Comparison of ENCODE assay signal across 8 cellular contexts in genomic region chr12:47758834-47759690, GRCh38. TPM values are rescaled to one million over a fixed set of nuclear protein-coding genes. Genes with fewer than 3 reads are reported as not detected.
DNase-seq lines count a peak whose midpoint lies in the region; ATAC-seq, FAIRE-seq and TF ChIP-seq lines count a peak whose summit lies in the region.

Gene RAPGEF3 (minus strand): TSS chr12:47758880. CDS start chr12:47758556, 324 bp downstream.

- peak within 1 kb of the TSS; percentile 83 for H3K18ac ChIP-seq in H1 (ENCODE audit: extremely low read depth, low read length)

- H3K9ac ChIP-seq in H1 (replicated peaks in 1 of 4; ENCODE audit: extremely low read depth in 1 of 4, low read depth in 3 of 4, low read length in 3 of 4) = peak within 1 kb of the TSS in 3 of 4 experiments; percentile 9 to 29 (median 19); a peak in 3 of 7 replicates

- peak within 1 kb of the TSS; percentile 75; the same call in 1 of the 2 replicates for H2BK5ac ChIP-seq in H1 (ENCODE audit: low read depth, low read length)

- H3K56ac ChIP-seq in H1 (replicated peaks; ENCODE audit: insufficient read length, low read depth, low read length) = no peak within 1 kb of the TSS

- H2AK5ac ChIP-seq in H1 (ENCODE audit: low read depth, low read length) = peak within 1 kb of the TSS; percentile 5; the same call in 1 of the 2 replicates

- peak within 1 kb of the TSS; percentile 97; the same call in 1 of the 2 replicates for H2BK15ac ChIP-seq in H1 (ENCODE audit: low read length)

- peaks cover 8% of the 10 kb centered on the region; the same call in 1 of the 2 replicates for H3K23me2 ChIP-seq in H1 (ENCODE audit: low read depth, low read length)

- no peaks in the 10 kb centered on the region for H3K36me3 ChIP-seq in ACC112 (ENCODE audit: insufficient read depth, low read length)
- H3K36me3 ChIP-seq in H1 (ENCODE audit: control insufficient read depth in 2 of 4, insufficient read depth in 4 of 4, low read length in 3 of 4) = no peaks in the 10 kb centered on the region

- TF ChIP-seq POLR2A in H1 (IDR thresholded peaks at IDR 0.05; ENCODE audit: control extremely low read depth in 1 of 2, low read depth in 2 of 2, low read length in 2 of 2) = no peak; a peak in 1 of 3 replicates

- H3K4me3 Mint-ChIP-seq in memory B cell = peak within 1 kb of the TSS; percentile 85

- H3K9me3 ChIP-seq in H1 (ENCODE audit: insufficient read depth in 2 of 2, low read depth in 1 of 2, low read length in 1 of 2) = no peaks in the 10 kb centered on the region

- H2BK12ac ChIP-seq in H1 (ENCODE audit: low read depth, low read length) = peak within 1 kb of the TSS; percentile 96; the same call in 1 of the 2 replicates

- H2BK20ac ChIP-seq in H1 (ENCODE audit: low read length) = no peak within 1 kb of the TSS

- peak within 1 kb of the TSS; percentile 56 for H3K27ac Mint-ChIP-seq in memory B cell

- no peak for FAIRE-seq in H1 (lab: Jason Lieb, UNC)

- H3K36me3 Mint-ChIP-seq in memory B cell = no peaks in the 10 kb centered on the region

- peak within 1 kb of the TSS; percentile 62 for H4K8ac ChIP-seq in H1 (ENCODE audit: extremely low read depth, insufficient read depth, low read length)

- H4K91ac ChIP-seq in H1 (replicated peaks; ENCODE audit: insufficient read length, low read length) = peak within 1 kb of the TSS; percentile 68

- H3K4me1 ChIP-seq in ACC112 (ENCODE audit: control insufficient read depth, insufficient read depth, low read length, unreplicated experiment) = peaks cover 21% of the 10 kb centered on the region
- H3K4me1 ChIP-seq in H1 (replicated peaks in 1 of 4; ENCODE audit: control insufficient read depth in 3 of 4, insufficient read depth in 4 of 4, low read length in 3 of 4) = peaks cover 6 to 15% (median 10%) of the 10 kb centered on the region in 4 experiments; a peak in 6 of 7 replicates

- TF ChIP-seq RAD21 in H1 (IDR thresholded peaks at IDR 0.05 in 1 of 2, conservative IDR thresholded peaks at IDR 0.05 in 1 of 2; ENCODE audit: low read depth in 2 of 2, low read length in 2 of 2) = peak; percentile 29 to 35

- peak; percentile 19 to 76 for DNase-seq in NCI-H526 (lab: John Stamatoyannopoulos, UW)
- DNase-seq in activated CD8-positive, alpha-beta memory T cell treated with anti-CD3 and anti-CD28 coated beads for 24 hours = peak; percentile 86
- DNase-seq in H1 (ENCODE audit: low read depth in 1 of 2, low spot score in 2 of 2) = peak in 1 of 2 experiments; percentile 81
- DNase-seq in memory B cell (ENCODE audit: low spot score in 2 of 2) = peak; percentile 38 to 65
- DNase-seq in stimulated activated CD8-positive, alpha-beta memory T cell treated with anti-CD3 and anti-CD28 coated beads, Interleukin-12 subunit alpha, Interleukin-12 subunit beta, amount 100 ng/mL, for 4 hours (ENCODE audit: low read depth) = peak; percentile 55

- WGBS in H1 (ENCODE audit: extremely low coverage in 1 of 2, insufficient coverage in 1 of 2, insufficient read length in 1 of 2, insufficient replicate concordance in 2 of 2, low coverage in 1 of 2, low lambda C conversion rate in 2 of 2, missing lambda C conversion rate in 1 of 2), 2 experiments = 6% methylated on average over 23 of the region's 57 CpGs; no CpG with 5 or more reads in 1 of the 2 experiments

- peak within 1 kb of the TSS; percentile 59 to 77 for H3K4me2 ChIP-seq in H1 (ENCODE audit: insufficient read depth in 1 of 2, low read depth in 2 of 2, low read length in 2 of 2)

- peak in 1 of 2 experiments; percentile 33; a peak in 1 of 3 replicates for TF ChIP-seq EP300 in H1 (IDR thresholded peaks at IDR 0.05; ENCODE audit: borderline replicate concordance in 1 of 2, low read depth in 2 of 2, low read length in 2 of 2)

- ATAC-seq in GM18502 (IDR thresholded peaks at IDR 0.05; ENCODE audit: poor library complexity, unreplicated experiment) (peak; percentile 63), HG03108 (IDR thresholded peaks at IDR 0.05; ENCODE audit: unreplicated experiment) (peak; percentile 40), memory B cell (ENCODE audit: low read depth) (peak; percentile 67)

- H3K79me1 ChIP-seq in H1 (ENCODE audit: low read depth, low read length) = no peaks in the 10 kb centered on the region

- H3K79me2 ChIP-seq in ACC112 (ENCODE audit: control insufficient read depth, insufficient read depth, low read length, unreplicated experiment) (no peaks in the 10 kb centered on the region), H1 (ENCODE audit: control insufficient read depth in 1 of 2, insufficient read depth in 2 of 2, low read length in 2 of 2) (no peaks in the 10 kb centered on the region)

- H2AFZ ChIP-seq in ACC112 (ENCODE audit: low read length, unreplicated experiment) = peak within 1 kb of the TSS; percentile 67
- peak within 1 kb of the TSS; percentile 42 for H2AFZ ChIP-seq in H1 (ENCODE audit: low read length)

- peaks cover 38% of the 10 kb centered on the region for H3K4me1 Mint-ChIP-seq in memory B cell

- H3K4me3 ChIP-seq in ACC112 (ENCODE audit: low read depth, low read length) (peak within 1 kb of the TSS; percentile 84), H1 (ENCODE audit: extremely low read depth in 1 of 4, insufficient read depth in 2 of 4, low read depth in 3 of 4, low read length in 4 of 4) (peak within 1 kb of the TSS; percentile 32 to 72 (median 45))

- POLR2A ChIA-PET in H1 (lab: Charles Lee; ENCODE audit: partially characterized antibody) = interaction anchor here (0.8 to 5.6 kb wide), 8 partner anchors 11 to 41 kb away, joined by 3 to 78 read pairs (median 4); partner anchors contain the start of gene SLC48A1

- peak within 1 kb of the TSS; percentile 42; the same call in 1 of the 2 replicates for H3K27ac ChIP-seq in ACC112 (ENCODE audit: low read depth, low read length)
- no peak within 1 kb of the TSS for H3K27ac ChIP-seq in H1 (ENCODE audit: low read depth, low read length)

- CTCF ChIA-PET in H1 (lab: Charles Lee; ENCODE audit: partially characterized antibody) = interaction anchor here (0.8 to 64.6 kb wide), 16 partner anchors 20 to 338 kb away, joined by 3 to 2442 read pairs (median 5); partner anchors contain the start of genes ENDOU and SLC48A1

- no peak within 1 kb of the TSS for H3K23ac ChIP-seq in H1 (ENCODE audit: insufficient read length)

- peak; percentile 46 to 60 (median 49); a peak in 3 of 4 replicates for TF ChIP-seq CTCF in H1 (IDR thresholded peaks at IDR 0.05; ENCODE audit: control extremely low read depth in 1 of 3, insufficient read depth in 1 of 3, low read depth in 1 of 3, low read length in 3 of 3)

- H4K20me1 ChIP-seq in H1 (replicated peaks in 1 of 2; ENCODE audit: control insufficient read depth in 1 of 2, insufficient read depth in 2 of 2, low read length in 2 of 2) = no peaks in the 10 kb centered on the region

- peak within 1 kb of the TSS; percentile 45 for H4K5ac ChIP-seq in H1 (ENCODE audit: insufficient read length, low read depth, low read length)

- no peaks in the 10 kb centered on the region for H3K9me3 Mint-ChIP-seq in memory B cell

- no peak within 1 kb of the TSS for H3K14ac ChIP-seq in H1 (ENCODE audit: insufficient read length)

- no peaks in the 10 kb centered on the region for H3K27me3 ChIP-seq in ACC112 (ENCODE audit: insufficient read depth, low read length)
- peaks cover 0 to 2% (median 0%) of the 10 kb centered on the region in 4 experiments; a peak in 2 of 7 replicates for H3K27me3 ChIP-seq in H1 (replicated peaks in 1 of 4; ENCODE audit: control insufficient read depth in 3 of 4, extremely low read depth in 1 of 4, insufficient read depth in 3 of 4, low read length in 3 of 4)

- no peaks in the 10 kb centered on the region for H3K27me3 Mint-ChIP-seq in memory B cell

- H2BK120ac ChIP-seq in H1 (replicated peaks; ENCODE audit: low read depth, low read length) = peak within 1 kb of the TSS; percentile 66

- H3K4ac ChIP-seq in H1 (replicated peaks; ENCODE audit: insufficient read length, low read depth, low read length) = no peak within 1 kb of the TSS

TF ChIP-seq in H1, 55 proteins besides CTCF, POLR2A, EP300 and RAD21 (continues in another document):
- peak; percentile 62; the same call in 1 of the 2 replicates for TF ChIP-seq E2F6 (IDR thresholded peaks at IDR 0.05)
- TF ChIP-seq TEAD4 (IDR thresholded peaks at IDR 0.05; ENCODE audit: low read depth, low read length) = peak; percentile 65; the same call in 1 of the 2 replicates
- peak; percentile 94 for TF ChIP-seq MAX (IDR thresholded peaks at IDR 0.05)
- peak in 1 of 2 experiments; percentile 66; a peak in 2 of 4 replicates for TF ChIP-seq SIN3A (conservative IDR thresholded peaks at IDR 0.05 in 1 of 2, IDR thresholded peaks at IDR 0.05 in 1 of 2; ENCODE audit: low read depth in 1 of 2, low read length in 2 of 2)
- TF ChIP-seq USF2 (IDR thresholded peaks at IDR 0.05; ENCODE audit: low read length) = peak; percentile 54; the same call in 1 of the 2 replicates
- TF ChIP-seq ATF3 (IDR thresholded peaks at IDR 0.05; ENCODE audit: insufficient read depth, low read depth, low read length) = 0 out of 2 replicates have a peak, but pooled peaks have one; percentile 3

RNA-seq across cellular contexts. Expression of gene RAPGEF3, which starts in this region (rescaled TPM):
- 6.7 and 9.4 TPM in 2 replicates for total RNA-seq in H1 (2021; fragmentation: NEBNext Ultra II Directional; extraction: Animal tissue kit (Norgen Biotek cat#: 25700))
- polyA plus RNA-seq in H1 (2011; rRNA removed) = 5.0 and 5.2 TPM in 2 replicates
- polyA plus RNA-seq in H1 (2011; cell fraction: cytosol; rRNA removed) = 6.0 TPM
- polyA plus RNA-seq in H1 (2011; cell fraction: nucleus; rRNA removed) = 31.6 TPM
- polyA plus RNA-seq in H1 (2012, experiment 1 of 2) = 4.1 to 5.7 TPM (median 5.2 TPM) in 4 replicates
- polyA plus RNA-seq in H1 (2012, experiment 2 of 2) = 3.1 TPM
- polyA plus RNA-seq in H1 (2013, experiment 1 of 2) = 4.2 TPM
- 3.9 TPM for polyA plus RNA-seq in H1 (2013, experiment 2 of 2)
- polyA minus RNA-seq in H1 (2011; rRNA and poly(A)+ RNA removed) = 5.2 and 8.0 TPM in 2 replicates
- polyA minus RNA-seq in H1 (2011; cell fraction: cytosol; rRNA and poly(A)+ RNA removed) = 1.8 TPM
- 16.2 TPM for polyA minus RNA-seq in H1 (2011; cell fraction: nucleus; rRNA and poly(A)+ RNA removed)
